Comparison of ENCODE assay signal across 2 cellular contexts in the genomic region with DNA sequence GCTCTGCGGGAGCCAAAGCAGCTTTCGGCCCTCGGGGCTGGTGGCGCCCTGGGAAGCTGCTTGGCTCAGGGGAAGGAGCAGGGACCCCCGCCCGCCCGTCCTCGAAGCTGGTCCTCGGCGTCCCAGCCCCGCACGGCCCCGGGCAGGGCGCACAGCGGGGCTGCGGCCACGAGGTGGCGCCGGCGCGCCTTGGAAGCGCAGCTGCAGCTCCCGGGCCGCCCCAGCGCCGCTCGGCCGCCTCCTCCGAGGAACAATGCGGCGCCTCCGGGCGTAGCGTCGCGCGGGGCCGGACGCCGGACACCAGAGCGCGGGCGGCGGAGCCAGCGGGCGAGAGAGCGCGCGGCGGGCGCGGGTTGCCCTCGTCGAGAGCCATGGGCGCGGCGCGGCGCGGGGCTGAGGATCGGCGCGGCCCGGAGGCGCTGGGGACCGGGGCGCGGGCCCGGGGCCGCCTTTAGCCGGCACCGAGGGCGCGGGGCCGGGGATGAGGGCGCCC.
TF ChIP-seq lines count a peak whose summit lies in the region.

A gene with protein sequence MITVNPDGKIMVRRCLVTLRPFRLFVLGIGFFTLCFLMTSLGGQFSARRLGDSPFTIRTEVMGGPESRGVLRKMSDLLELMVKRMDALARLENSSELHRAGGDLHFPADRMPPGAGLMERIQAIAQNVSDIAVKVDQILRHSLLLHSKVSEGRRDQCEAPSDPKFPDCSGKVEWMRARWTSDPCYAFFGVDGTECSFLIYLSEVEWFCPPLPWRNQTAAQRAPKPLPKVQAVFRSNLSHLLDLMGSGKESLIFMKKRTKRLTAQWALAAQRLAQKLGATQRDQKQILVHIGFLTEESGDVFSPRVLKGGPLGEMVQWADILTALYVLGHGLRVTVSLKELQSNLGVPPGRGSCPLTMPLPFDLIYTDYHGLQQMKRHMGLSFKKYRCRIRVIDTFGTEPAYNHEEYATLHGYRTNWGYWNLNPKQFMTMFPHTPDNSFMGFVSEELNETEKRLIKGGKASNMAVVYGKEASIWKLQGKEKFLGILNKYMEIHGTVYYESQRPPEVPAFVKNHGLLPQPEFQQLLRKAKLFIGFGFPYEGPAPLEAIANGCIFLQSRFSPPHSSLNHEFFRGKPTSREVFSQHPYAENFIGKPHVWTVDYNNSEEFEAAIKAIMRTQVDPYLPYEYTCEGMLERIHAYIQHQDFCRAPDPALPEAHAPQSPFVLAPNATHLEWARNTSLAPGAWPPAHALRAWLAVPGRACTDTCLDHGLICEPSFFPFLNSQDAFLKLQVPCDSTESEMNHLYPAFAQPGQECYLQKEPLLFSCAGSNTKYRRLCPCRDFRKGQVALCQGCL (plus strand): TSS at position 229 of the 493 bp plus-strand sequence. CDS start 626 bp downstream, outside the sequence.

TF ChIP-seq in A549, 52 proteins besides CTCF, POLR2A, EP300 and RAD21:
- TF ChIP-seq JUNB (IDR thresholded peaks at IDR 0.05) = no peak
- no peak for TF ChIP-seq EHMT2 (IDR thresholded peaks at IDR 0.05; ENCODE audit: low read depth)
- TF ChIP-seq RCOR1 (IDR thresholded peaks at IDR 0.05; ENCODE audit: low read depth, low read length) = no peak
- TF ChIP-seq CHD4 (IDR thresholded peaks at IDR 0.05; ENCODE audit: borderline replicate concordance) = no peak
- TF ChIP-seq, protein P1, sequence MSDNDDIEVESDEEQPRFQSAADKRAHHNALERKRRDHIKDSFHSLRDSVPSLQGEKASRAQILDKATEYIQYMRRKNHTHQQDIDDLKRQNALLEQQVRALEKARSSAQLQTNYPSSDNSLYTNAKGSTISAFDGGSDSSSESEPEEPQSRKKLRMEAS (IDR thresholded peaks at IDR 0.05) = 0 out of 2 replicates have a peak, but pooled peaks have one; percentile 2
- TF ChIP-seq TFCP2L1 (CRISPR knock-in tag; IDR thresholded peaks at IDR 0.05) = no peak
- TF ChIP-seq HOXB13 (CRISPR knock-in tag; IDR thresholded peaks at IDR 0.05; ENCODE audit: low read depth) = no peak
- TF ChIP-seq, protein P2, sequence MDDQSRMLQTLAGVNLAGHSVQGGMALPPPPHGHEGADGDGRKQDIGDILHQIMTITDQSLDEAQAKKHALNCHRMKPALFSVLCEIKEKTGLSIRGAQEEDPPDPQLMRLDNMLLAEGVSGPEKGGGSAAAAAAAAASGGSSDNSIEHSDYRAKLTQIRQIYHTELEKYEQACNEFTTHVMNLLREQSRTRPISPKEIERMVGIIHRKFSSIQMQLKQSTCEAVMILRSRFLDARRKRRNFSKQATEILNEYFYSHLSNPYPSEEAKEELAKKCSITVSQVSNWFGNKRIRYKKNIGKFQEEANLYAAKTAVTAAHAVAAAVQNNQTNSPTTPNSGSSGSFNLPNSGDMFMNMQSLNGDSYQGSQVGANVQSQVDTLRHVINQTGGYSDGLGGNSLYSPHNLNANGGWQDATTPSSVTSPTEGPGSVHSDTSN (IDR thresholded peaks at IDR 0.05) = no peak
- no peak for TF ChIP-seq POLR2AphosphoS2 (conservative IDR thresholded peaks at IDR 0.05; ENCODE audit: low read length)
- 0 out of 2 replicates have a peak, but pooled peaks have one; percentile 37 for TF ChIP-seq HOXB5 (CRISPR knock-in tag; IDR thresholded peaks at IDR 0.05)
- TF ChIP-seq SREBF2 (IDR thresholded peaks at IDR 0.05) = no peak
- TF ChIP-seq ESRRA (IDR thresholded peaks at IDR 0.05; ENCODE audit: borderline replicate concordance, low read length) = no peak
- TF ChIP-seq JUN (IDR thresholded peaks at IDR 0.05) = peak in 1 of 2 experiments; percentile 83; a peak in 3 of 5 replicates
- TF ChIP-seq KDM1A (IDR thresholded peaks at IDR 0.05; ENCODE audit: low read depth) = no peak
- peak; percentile 100 for TF ChIP-seq SMC3 (IDR thresholded peaks at IDR 0.05)
- TF ChIP-seq, protein P3, sequence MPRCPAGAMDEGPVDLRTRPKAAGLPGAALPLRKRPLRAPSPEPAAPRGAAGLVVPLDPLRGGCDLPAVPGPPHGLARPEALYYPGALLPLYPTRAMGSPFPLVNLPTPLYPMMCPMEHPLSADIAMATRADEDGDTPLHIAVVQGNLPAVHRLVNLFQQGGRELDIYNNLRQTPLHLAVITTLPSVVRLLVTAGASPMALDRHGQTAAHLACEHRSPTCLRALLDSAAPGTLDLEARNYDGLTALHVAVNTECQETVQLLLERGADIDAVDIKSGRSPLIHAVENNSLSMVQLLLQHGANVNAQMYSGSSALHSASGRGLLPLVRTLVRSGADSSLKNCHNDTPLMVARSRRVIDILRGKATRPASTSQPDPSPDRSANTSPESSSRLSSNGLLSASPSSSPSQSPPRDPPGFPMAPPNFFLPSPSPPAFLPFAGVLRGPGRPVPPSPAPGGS (IDR thresholded peaks at IDR 0.05) = no peak
- no peak for TF ChIP-seq HEYL (CRISPR knock-in tag; IDR thresholded peaks at IDR 0.05)
- TF ChIP-seq GATA3 (IDR thresholded peaks at IDR 0.05; ENCODE audit: borderline replicate concordance) = no peak
- TF ChIP-seq NR3C1 (IDR thresholded peaks at IDR 0.05) = no peak
- TF ChIP-seq EHF (CRISPR knock-in tag; IDR thresholded peaks at IDR 0.05) = no peak
- no peak for TF ChIP-seq RNF2 (IDR thresholded peaks at IDR 0.05; ENCODE audit: borderline replicate concordance, low read depth)
- TF ChIP-seq BHLHE40 (IDR thresholded peaks at IDR 0.05; ENCODE audit: low read depth, low read length) = no peak
- TF ChIP-seq, protein P4, sequence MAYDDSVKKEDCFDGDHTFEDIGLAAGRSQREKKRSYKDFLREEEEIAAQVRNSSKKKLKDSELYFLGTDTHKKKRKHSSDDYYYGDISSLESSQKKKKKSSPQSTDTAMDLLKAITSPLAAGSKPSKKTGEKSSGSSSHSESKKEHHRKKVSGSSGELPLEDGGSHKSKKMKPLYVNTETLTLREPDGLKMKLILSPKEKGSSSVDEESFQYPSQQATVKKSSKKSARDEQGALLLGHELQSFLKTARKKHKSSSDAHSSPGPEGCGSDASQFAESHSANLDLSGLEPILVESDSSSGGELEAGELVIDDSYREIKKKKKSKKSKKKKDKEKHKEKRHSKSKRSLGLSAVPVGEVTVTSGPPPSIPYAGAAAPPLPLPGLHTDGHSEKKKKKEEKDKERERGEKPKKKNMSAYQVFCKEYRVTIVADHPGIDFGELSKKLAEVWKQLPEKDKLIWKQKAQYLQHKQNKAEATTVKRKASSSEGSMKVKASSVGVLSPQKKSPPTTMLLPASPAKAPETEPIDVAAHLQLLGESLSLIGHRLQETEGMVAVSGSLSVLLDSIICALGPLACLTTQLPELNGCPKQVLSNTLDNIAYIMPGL (CRISPR knock-in tag; IDR thresholded peaks at IDR 0.05; ENCODE audit: borderline replicate concordance) = no peak
TF ChIP-seq in A549: peak in this region for 4.

TF ChIP-seq in IMR-90, 13 proteins besides CTCF, POLR2A, EP300 and RAD21:
- TF ChIP-seq, protein P5, sequence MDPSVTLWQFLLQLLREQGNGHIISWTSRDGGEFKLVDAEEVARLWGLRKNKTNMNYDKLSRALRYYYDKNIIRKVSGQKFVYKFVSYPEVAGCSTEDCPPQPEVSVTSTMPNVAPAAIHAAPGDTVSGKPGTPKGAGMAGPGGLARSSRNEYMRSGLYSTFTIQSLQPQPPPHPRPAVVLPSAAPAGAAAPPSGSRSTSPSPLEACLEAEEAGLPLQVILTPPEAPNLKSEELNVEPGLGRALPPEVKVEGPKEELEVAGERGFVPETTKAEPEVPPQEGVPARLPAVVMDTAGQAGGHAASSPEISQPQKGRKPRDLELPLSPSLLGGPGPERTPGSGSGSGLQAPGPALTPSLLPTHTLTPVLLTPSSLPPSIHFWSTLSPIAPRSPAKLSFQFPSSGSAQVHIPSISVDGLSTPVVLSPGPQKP (IDR thresholded peaks at IDR 0.05; ENCODE audit: borderline replicate concordance, low read depth, low read length) = no peak
- TF ChIP-seq MAZ (IDR thresholded peaks at IDR 0.05; ENCODE audit: borderline replicate concordance, low read depth, low read length) (no peak; the same call in 1 of the 2 replicates), SMC3 (IDR thresholded peaks at IDR 0.05; ENCODE audit: low read depth, low read length) (peak; percentile 92)
TF ChIP-seq in IMR-90: peak in this region for 1.
